Comparison of ENCODE assay signal across 27 cellular contexts in genomic region chr11:118313242-118313641, GRCh38. TPM values are rescaled to one million over a fixed set of nuclear protein-coding genes. Genes with fewer than 3 reads are reported as not detected.
DNase-seq lines count a peak whose midpoint lies in the region; ATAC-seq and TF ChIP-seq lines count a peak whose summit lies in the region.
"Had no signal": no experiment of that assay in that cellular context is flagged by ENCODE, and none has a peak within 500 bp of the region (broad histone marks: within the 10 kb centered on the region; RNA-seq: fewer than 3 reads in every experiment).

No MANE protein-coding gene starts in this region.

- H3K4me2 ChIP-seq in BLaER1 = peak overlapping the region; percentile 74
- peak overlapping the region; percentile 40 for H3K4me2 ChIP-seq in DND-41 (ENCODE audit: insufficient read depth, low read length)
- H3K4me2 ChIP-seq: GM23338 had no signal

- no peak for DNase-seq in DND-41
- DNase-seq in T-cell = no peak
- no peak for DNase-seq in glutamatergic neuron
- no peak for DNase-seq in SHP77 (lab: John Stamatoyannopoulos, UW)
- DNase-seq in hypothalamus (lab: John Stamatoyannopoulos, UW) = no peak
- no peak for DNase-seq in effector memory CD8-positive, alpha-beta T cell
- DNase-seq: activated CD4-positive, alpha-beta T cell treated with anti-CD3 and anti-CD28 coated beads, Interleukin-2, amount 50 U/mL, for 4 hours; activated gamma-delta T cell treated with Interleukin-2 at 50 U/mL for 16 hours; amniotic stem cell; DMS79; Kasumi-1; left colon; NCI-H1092 treated with DMSO at 0.1 percent for 48 hours; NCI-H2029; NCI-H345; NK-92 treated with Interleukin-12 subunit alpha and Interleukin-12 subunit beta, amount 100 ng/mL, for 24 hours; retina; stimulated activated CD4-positive, alpha-beta T cell treated with anti-CD3 and anti-CD28 coated beads, Interleukin-4, amount 100 ng/mL, for 4 hours; upper lobe of right lung had no signal

- no peak overlapping the region for H3K4me3 ChIP-seq in BLaER1
- H3K4me3 ChIP-seq in DND-41 (ENCODE audit: low read depth in 1 of 2, low read length in 2 of 2) = no peak overlapping the region
- H3K4me3 ChIP-seq: coronary artery, GM23338, upper lobe of right lung had no signal

- H3K27me3 Mint-ChIP-seq in T-cell (no peaks in the 10 kb centered on the region), glutamatergic neuron (ENCODE audit: unreplicated experiment) (peaks cover 9% of the 10 kb centered on the region)
- H3K27me3 Mint-ChIP-seq in effector memory CD8-positive, alpha-beta T cell = no peaks in the 10 kb centered on the region
- H3K27me3 Mint-ChIP-seq: memory B cell had no signal

- POLR2A ChIA-PET in T-cell (lab: Charles Lee) = no interaction called here

- H3K9ac ChIP-seq in BLaER1 = no peak overlapping the region
- peak overlapping the region; percentile 29; the same call in 1 of the 2 replicates for H3K9ac ChIP-seq in DND-41 (ENCODE audit: low read depth, low read length)

- no peaks in the 10 kb centered on the region for H3K36me3 ChIP-seq in BLaER1
- H3K36me3 ChIP-seq in DND-41 (ENCODE audit: insufficient read depth, low read length) = peaks cover 70% of the 10 kb centered on the region
- H3K36me3 ChIP-seq: upper lobe of right lung had no signal

- CTCF ChIA-PET in T-cell (lab: Charles Lee) = interaction anchor here (0.5 to 1.9 kb wide), 2 partner anchors 32 to 50 kb away, joined by 6 to 8 read pairs; no protein-coding TSS in a partner anchor

- peak overlapping the region; percentile 51; the same call in 1 of the 2 replicates for H3K27ac ChIP-seq in BLaER1
- peak overlapping the region; percentile 96 for H3K27ac ChIP-seq in DND-41 (ENCODE audit: low read length)
- H3K27ac ChIP-seq: coronary artery, upper lobe of right lung had no signal

- H3K9me3 ChIP-seq in BLaER1 (no peaks in the 10 kb centered on the region), DND-41 (ENCODE audit: insufficient read depth, low read length, severe bottlenecking) (no peaks in the 10 kb centered on the region)
- H3K9me3 ChIP-seq: upper lobe of right lung had no signal

- no peak for TF ChIP-seq CTCF in DND-41 (IDR thresholded peaks at IDR 0.05; ENCODE audit: borderline replicate concordance, extremely low read depth, low read length, poor library complexity, severe bottlenecking)
- no peak for TF ChIP-seq CTCF in glutamatergic neuron (IDR thresholded peaks at IDR 0.05; ENCODE audit: partially characterized antibody, unreplicated experiment)

- H3K27ac Mint-ChIP-seq in T-cell = peak overlapping the region; percentile 92 to 93
- H3K27ac Mint-ChIP-seq in glutamatergic neuron (ENCODE audit: unreplicated experiment) = no peak overlapping the region
- peak overlapping the region in 1 of 2 donors; percentile 83 for H3K27ac Mint-ChIP-seq in effector memory CD8-positive, alpha-beta T cell
- H3K27ac Mint-ChIP-seq: GM23338, memory B cell had no signal

- peaks cover 89 to 91% (median 90%) of the 10 kb centered on the region in 3 donors for H3K4me1 Mint-ChIP-seq in T-cell
- peaks cover 27% of the 10 kb centered on the region for H3K4me1 Mint-ChIP-seq in glutamatergic neuron (ENCODE audit: low read depth, unreplicated experiment)
- H3K4me1 Mint-ChIP-seq in effector memory CD8-positive, alpha-beta T cell (ENCODE audit: low read depth in 2 of 2) = peaks cover 60 to 70% of the 10 kb centered on the region in 2 donors

- H3K9me3 Mint-ChIP-seq in T-cell (no peaks in the 10 kb centered on the region), glutamatergic neuron (ENCODE audit: unreplicated experiment) (peaks cover 9% of the 10 kb centered on the region)
- H3K9me3 Mint-ChIP-seq in effector memory CD8-positive, alpha-beta T cell = no peaks in the 10 kb centered on the region
- H3K9me3 Mint-ChIP-seq: GM23338, memory B cell had no signal

- H2AFZ ChIP-seq in DND-41 (ENCODE audit: low read depth, low read length) = no peak overlapping the region
- H2AFZ ChIP-seq: GM23338 had no signal

- H3K4me1 ChIP-seq in BLaER1 (peaks cover 61% of the 10 kb centered on the region), DND-41 (ENCODE audit: insufficient read depth, low read length) (peaks cover 95% of the 10 kb centered on the region)

- ATAC-seq in DND-41 (ENCODE audit: insufficient read depth, low read depth) (no peak), T-cell (replicated peaks in 1 of 4) (no peak)
- ATAC-seq in effector memory CD8-positive, alpha-beta T cell (replicated peaks) = no peak
- ATAC-seq: GM23338, left colon, upper lobe of right lung had no signal

- H3K27me3 ChIP-seq in BLaER1 (no peaks in the 10 kb centered on the region), DND-41 (ENCODE audit: insufficient read depth, low read length, poor library complexity) (no peaks in the 10 kb centered on the region)

- H3K36me3 Mint-ChIP-seq in T-cell (peaks cover 63% of the 10 kb centered on the region), glutamatergic neuron (ENCODE audit: unreplicated experiment) (no peaks in the 10 kb centered on the region)
- peaks cover 75% of the 10 kb centered on the region for H3K36me3 Mint-ChIP-seq in effector memory CD8-positive, alpha-beta T cell (ENCODE audit: insufficient read depth)
- H3K36me3 Mint-ChIP-seq: memory B cell had no signal

- peaks cover 64% of the 10 kb centered on the region for H3K79me2 ChIP-seq in DND-41 (ENCODE audit: insufficient read depth, low read length)

- H3K4me3 Mint-ChIP-seq in T-cell (peak overlapping the region in 1 of 3 donors; percentile 41), glutamatergic neuron (ENCODE audit: unreplicated experiment) (peak overlapping the region; percentile 65)
- H3K4me3 Mint-ChIP-seq in effector memory CD8-positive, alpha-beta T cell = no peak overlapping the region
- H3K4me3 Mint-ChIP-seq: GM23338, memory B cell had no signal

- H4K20me1 ChIP-seq in BLaER1 = no peaks in the 10 kb centered on the region
- H4K20me1 ChIP-seq in DND-41 (ENCODE audit: insufficient read depth, low read length) = no peaks in the 10 kb centered on the region

RNA-seq across cellular contexts. Expression of gene CD3E, which starts 8.7 kb away (rescaled TPM):
- total RNA-seq in T-cell = 100 to 1,000 TPM; 555 to 659 (median 596) TPM
- not detected for total RNA-seq in glutamatergic neuron (ENCODE audit: unreplicated experiment)
- total RNA-seq: bronchial epithelial cell, GM23338, HT-29, osteoblast, SK-MEL-5 had no signal

RNA-seq across cellular contexts. Expression of gene CD3D, which starts 29.3 kb away (rescaled TPM):
- total RNA-seq in T-cell (100 to 1,000 TPM; 290 to 409 (median 361) TPM), glutamatergic neuron (ENCODE audit: unreplicated experiment) (not detected)
- total RNA-seq: bronchial epithelial cell, GM23338, HT-29, osteoblast, SK-MEL-5 had no signal

RNA-seq across cellular contexts. Expression of gene CD3G, which starts 30.9 kb away (rescaled TPM):
- total RNA-seq in T-cell (100 to 1,000 TPM; 170 to 215 (median 189) TPM), glutamatergic neuron (ENCODE audit: unreplicated experiment) (0.39 TPM)
- total RNA-seq: bronchial epithelial cell, GM23338, HT-29, osteoblast, SK-MEL-5 had no signal

RNA-seq across cellular contexts. Expression of gene UBE4A, which starts 46.2 kb away (rescaled TPM):
- 10 to 100 TPM; 40.7 to 44.9 (median 41.8) TPM for total RNA-seq in T-cell
- total RNA-seq in glutamatergic neuron (ENCODE audit: unreplicated experiment) = 44.0 TPM

RNA-seq across cellular contexts. Expression of gene MPZL2, which starts 49.1 kb away (rescaled TPM):
- 1 to 10 TPM in 4 of 5 donors, under 1 TPM in 1; 0.85 to 5.6 (median 2.0) TPM for total RNA-seq in T-cell
- total RNA-seq in glutamatergic neuron (ENCODE audit: unreplicated experiment) = not detected
- total RNA-seq: osteoblast had no signal

Comparison
In these comparisons a context has a peak if more than half of its experiments do, and no peak if none do; other contexts are left out.
1. RNA of gene CD3E, which starts 8.7 kb away (total RNA-seq): 555 to 659 TPM in T-cell; not detected in glutamatergic neuron (single experiment); every median in the first group is over 100 times any median in the second.
2. RNA of gene CD3D, which starts 29.3 kb away (total RNA-seq): 290 to 409 TPM in T-cell; not detected in glutamatergic neuron (single experiment); every median in the first group is over 100 times any median in the second.
3. RNA of gene CD3G, which starts 30.9 kb away (total RNA-seq): 170 to 215 TPM in T-cell; 0.39 TPM in glutamatergic neuron (single experiment); every median in the first group is over 100 times any median in the second.